Comparison of ENCODE assay signal across 29 cellular contexts in genomic region chr6:169677096-169677495, GRCh38.
"Had no signal": no experiment of that assay in that cellular context is flagged by ENCODE, and none has a peak within 500 bp of the region (broad histone marks: within the 10 kb centered on the region; RNA-seq: fewer than 3 reads in every experiment).

No MANE protein-coding gene starts in this region.

- H3K27ac Mint-ChIP-seq: activated naive CD8-positive, alpha-beta T cell; activated T-helper 2 cell treated with anti-CD3 and anti-CD28 coated beads, Interferon-gamma antibody, Interleukin-2, Interleukin-4, amounts not matched to agents 10 μg/mL and 5 μg/mL and 100 μg/mL, durations not matched to agents 14 hours and 24 hours and 36 hours; effector memory CD8-positive, alpha-beta T cell; neural progenitor cell; T-cell had no signal

- H3K4me1 Mint-ChIP-seq: neural progenitor cell had no signal

- H3K9ac ChIP-seq: neural progenitor cell had no signal

- H2AFZ ChIP-seq: neural progenitor cell had no signal

- H3K9me3 Mint-ChIP-seq: activated T-cell treated with anti-CD3 and anti-CD28 coated beads, Interleukin-2, amount 50 U/mL, for 4 hours; effector memory CD8-positive, alpha-beta T cell had no signal

- H3K27me3 ChIP-seq: colonic mucosa, dorsolateral prefrontal cortex, esophagus squamous epithelium, gastroesophageal sphincter, left lung, neural progenitor cell, thyroid gland, upper lobe of right lung had no signal

- H3K4me2 ChIP-seq: neural progenitor cell had no signal

- H3K4me1 ChIP-seq: colonic mucosa, esophagus squamous epithelium, gastroesophageal sphincter, left lung, neural progenitor cell, thyroid gland, upper lobe of right lung had no signal

- H3K27me3 Mint-ChIP-seq: activated naive CD8-positive, alpha-beta T cell; effector memory CD8-positive, alpha-beta T cell; naive thymus-derived CD8-positive, alpha-beta T cell; T-cell had no signal

- H3K27ac ChIP-seq: colonic mucosa, dorsolateral prefrontal cortex, esophagus squamous epithelium, gastroesophageal sphincter, left lung, neural progenitor cell, thyroid gland, upper lobe of right lung, WERI-Rb-1 had no signal

- H3K9me3 ChIP-seq: colonic mucosa, esophagus squamous epithelium, gastroesophageal sphincter, thyroid gland, upper lobe of right lung had no signal

- H3K36me3 ChIP-seq: colonic mucosa, neural progenitor cell, thyroid gland, upper lobe of right lung, WERI-Rb-1 had no signal

- DNase-seq: activated CD4-positive, alpha-beta T cell treated with anti-CD3 and anti-CD28 coated beads, Interleukin-2, amount 50 U/mL, for 4 hours; activated CD8-positive, alpha-beta memory T cell treated with anti-CD3 and anti-CD28 coated beads for 24 hours; activated CD8-positive, alpha-beta memory T cell treated with anti-CD3 and anti-CD28 coated beads, Interleukin-2, amount 50 U/mL, for 4 hours; activated naive CD4-positive, alpha-beta T cell; activated T-cell treated with anti-CD3 and anti-CD28 coated beads, Interleukin-2, amount 50 U/mL, for 4 hours; amniotic stem cell; colonic mucosa; effector memory CD8-positive, alpha-beta T cell; esophagus squamous epithelium; head of caudate nucleus; hypothalamus; islet precursor cell; left lung; naive thymus-derived CD8-positive, alpha-beta T cell; retina; stimulated activated CD4-positive, alpha-beta T cell treated with anti-CD3 and anti-CD28 coated beads, Interleukin-4, amount 100 ng/mL, for 24 hours; stimulated activated naive CD8-positive, alpha-beta T cell treated with anti-CD3 and anti-CD28 coated beads, Interleukin-15, Interleukin-2, amounts not matched to agents 100 U/mL and 50 U/mL, for 24 hours; T-cell; thyroid gland; upper lobe of right lung; WERI-Rb-1 had no signal

- FAIRE-seq: bronchial epithelial cell, TTC549 had no signal

- H3K4me3 ChIP-seq: colonic mucosa, dorsolateral prefrontal cortex, esophagus squamous epithelium, gastroesophageal sphincter, left lung, lung, neural progenitor cell, thyroid gland, upper lobe of right lung had no signal

- ATAC-seq: activated T-cell treated with anti-CD3 and anti-CD28 coated beads, Interleukin-2, amount 50 U/mL, for 4 hours; effector memory CD8-positive, alpha-beta T cell; gastroesophageal sphincter; left lung; naive thymus-derived CD8-positive, alpha-beta T cell; stimulated activated naive CD8-positive, alpha-beta T cell treated with anti-CD3 and anti-CD28 coated beads, Interleukin-15, Interleukin-2, amounts not matched to agents 100 U/mL and 50 U/mL, for 24 hours; T-cell; upper lobe of right lung had no signal

- H3K4me3 Mint-ChIP-seq: activated naive CD8-positive, alpha-beta T cell; activated T-cell treated with anti-CD3 and anti-CD28 coated beads, Interleukin-2, amount 50 U/mL, for 4 hours; effector memory CD8-positive, alpha-beta T cell; naive thymus-derived CD8-positive, alpha-beta T cell; neural progenitor cell; T-cell had no signal
